In the genomic region with DNA sequence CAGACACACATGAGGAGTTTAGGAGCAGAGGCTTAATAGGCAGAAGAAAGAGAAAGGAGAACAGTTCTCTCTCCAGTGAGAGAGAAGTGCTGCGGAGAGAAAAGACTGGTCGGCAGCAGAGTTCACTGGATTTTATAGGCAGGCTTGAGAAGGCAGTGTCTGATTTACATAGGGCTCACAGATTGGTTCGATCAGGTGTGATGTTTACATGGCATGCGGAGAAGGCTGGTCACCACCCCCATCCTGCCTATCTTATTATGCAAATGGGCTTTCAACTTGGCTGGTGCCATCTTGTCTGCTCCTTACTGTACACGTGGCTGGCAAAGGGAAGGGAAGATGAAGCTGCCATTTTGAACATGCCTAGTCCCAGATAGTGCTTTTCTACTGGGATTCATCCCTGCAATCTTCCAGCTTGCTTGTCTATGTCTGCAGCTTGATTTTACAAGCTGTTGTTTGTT, we compare ENCODE assay signal across 14 cellular contexts.
DNase-seq lines count a peak whose midpoint lies in the region; ATAC-seq, FAIRE-seq and TF ChIP-seq lines count a peak whose summit lies in the region.
"Had no signal": no experiment of that assay in that cellular context is flagged by ENCODE, and none has a peak within 500 bp of the region (broad histone marks: within the 10 kb centered on the region; RNA-seq: fewer than 3 reads in every experiment).

No MANE protein-coding gene starts in this region.

- in situ Hi-C loops in HAP-1 (cut with MboI; ENCODE audit: low sequenced_read_pairs), result no loop called here

- no peaks in the 10 kb centered on the region for H3K27me3 ChIP-seq in HAP-1 (ENCODE audit: low read depth)
- H3K27me3 ChIP-seq: uterus had no signal

- no peaks in the 10 kb centered on the region for H3K4me1 Mint-ChIP-seq in activated CD8-positive, alpha-beta T cell treated with anti-CD3 and anti-CD28 coated beads for 36 hours (ENCODE audit: low read depth)
- H3K4me1 Mint-ChIP-seq: activated CD4-positive, alpha-beta T cell treated with anti-CD3 and anti-CD28 coated beads for 36 hours had no signal

- peaks cover 2% of the 10 kb centered on the region for H3K9me3 Mint-ChIP-seq in activated CD8-positive, alpha-beta T cell treated with anti-CD3 and anti-CD28 coated beads for 36 hours

- no peaks in the 10 kb centered on the region for H3K36me3 ChIP-seq in HAP-1 (replicated peaks)
- H3K36me3 ChIP-seq: uterus had no signal

- H3K4me1 ChIP-seq in HAP-1, result peaks cover 28% of the 10 kb centered on the region

- no peaks in the 10 kb centered on the region for H3K9me3 ChIP-seq in HAP-1
- H3K9me3 ChIP-seq: uterus had no signal

- CTCF ChIA-PET in activated CD8-positive, alpha-beta T cell treated with anti-CD3 and anti-CD28 coated beads for 36 hours (lab: Charles Lee), result no interaction called here

- peaks cover 6% of the 10 kb centered on the region for H3K27me3 Mint-ChIP-seq in activated CD8-positive, alpha-beta T cell treated with anti-CD3 and anti-CD28 coated beads for 36 hours

- no peak overlapping the region for H3K27ac ChIP-seq in substantia nigra (ENCODE audit: low read depth, low read length, poor library complexity, severe bottlenecking)

- no peak overlapping the region for H3K4me3 Mint-ChIP-seq in activated CD8-positive, alpha-beta T cell treated with anti-CD3 and anti-CD28 coated beads for 36 hours
- H3K4me3 Mint-ChIP-seq: activated CD4-positive, alpha-beta T cell treated with anti-CD3 and anti-CD28 coated beads for 36 hours had no signal

- DNase-seq in A172 (ENCODE audit: low spot score), result peak; percentile 91
- DNase-seq in HAP-1 (ENCODE audit: low spot score in 2 of 2), result peak; percentile 42 to 65
- DNase-seq in iPS DF 19.7 (ENCODE audit: low read depth, low spot score), result peak; percentile 96
- no peak for DNase-seq in activated CD8-positive, alpha-beta T cell treated with anti-CD3 and anti-CD28 coated beads for 36 hours
- DNase-seq in D721Med (ENCODE audit: insufficient read length, low spot score), result no peak
- no peak for DNase-seq in substantia nigra (lab: John Stamatoyannopoulos, UW)
- DNase-seq: activated CD4-positive, alpha-beta T cell treated with anti-CD3 and anti-CD28 coated beads for 36 hours; activated gamma-delta T cell treated with Interleukin-2 at 50 U/mL for 16 hours; left cardiac atrium; NCI-H2029; occipital lobe; uterus had no signal

- no peak for ATAC-seq in activated CD8-positive, alpha-beta T cell treated with anti-CD3 and anti-CD28 coated beads for 36 hours
- no peak for ATAC-seq in HG03196 (IDR thresholded peaks at IDR 0.05; ENCODE audit: unreplicated experiment)
- ATAC-seq: activated CD4-positive, alpha-beta T cell treated with anti-CD3 and anti-CD28 coated beads for 36 hours had no signal

- H3K27ac Mint-ChIP-seq in activated CD8-positive, alpha-beta T cell treated with anti-CD3 and anti-CD28 coated beads for 36 hours, result no peak overlapping the region
- H3K27ac Mint-ChIP-seq: activated CD4-positive, alpha-beta T cell treated with anti-CD3 and anti-CD28 coated beads for 36 hours had no signal

- POLR2A ChIA-PET in activated CD8-positive, alpha-beta T cell treated with anti-CD3 and anti-CD28 coated beads for 36 hours (lab: Charles Lee), result no interaction called here

- FAIRE-seq in D721Med (lab: Jason Lieb, UNC), result no peak

- H3K36me3 Mint-ChIP-seq in activated CD8-positive, alpha-beta T cell treated with anti-CD3 and anti-CD28 coated beads for 36 hours (ENCODE audit: low read depth), result no peaks in the 10 kb centered on the region

- intact Hi-C loops in activated CD8-positive, alpha-beta T cell treated with anti-CD3 and anti-CD28 coated beads for 36 hours (cut with micrococcal nuclease), result no loop called here

- no peak overlapping the region for H3K4me3 ChIP-seq in HAP-1
- H3K4me3 ChIP-seq: uterus had no signal

- TF ChIP-seq CTCF in activated CD8-positive, alpha-beta T cell treated with anti-CD3 and anti-CD28 coated beads for 36 hours (IDR thresholded peaks at IDR 0.05), result no peak
- TF ChIP-seq CTCF in D721Med (IDR thresholded peaks at IDR 0.05; ENCODE audit: insufficient read depth, missing control alignments), result no peak

TF ChIP-seq in PFSK-1, 5 proteins besides CTCF, POLR2A, EP300 and RAD21:
- TF ChIP-seq TAF1 (IDR thresholded peaks at IDR 0.05; ENCODE audit: borderline replicate concordance, insufficient read depth, low read length) (peak; percentile 99), FOXP2 (optimal IDR thresholded peaks at IDR 0.05; ENCODE audit: borderline replicate concordance, extremely low read depth, extremely low read length, insufficient read depth) (no peak), SIN3A (IDR thresholded peaks at IDR 0.05; ENCODE audit: borderline replicate concordance, insufficient read depth, low read length) (peak; percentile 93; the same call in 1 of the 2 replicates), POLR2AphosphoS5 (IDR thresholded peaks at IDR 0.05; ENCODE audit: low read depth, low read length) (peak; percentile 99)
- TF ChIP-seq, protein P1, sequence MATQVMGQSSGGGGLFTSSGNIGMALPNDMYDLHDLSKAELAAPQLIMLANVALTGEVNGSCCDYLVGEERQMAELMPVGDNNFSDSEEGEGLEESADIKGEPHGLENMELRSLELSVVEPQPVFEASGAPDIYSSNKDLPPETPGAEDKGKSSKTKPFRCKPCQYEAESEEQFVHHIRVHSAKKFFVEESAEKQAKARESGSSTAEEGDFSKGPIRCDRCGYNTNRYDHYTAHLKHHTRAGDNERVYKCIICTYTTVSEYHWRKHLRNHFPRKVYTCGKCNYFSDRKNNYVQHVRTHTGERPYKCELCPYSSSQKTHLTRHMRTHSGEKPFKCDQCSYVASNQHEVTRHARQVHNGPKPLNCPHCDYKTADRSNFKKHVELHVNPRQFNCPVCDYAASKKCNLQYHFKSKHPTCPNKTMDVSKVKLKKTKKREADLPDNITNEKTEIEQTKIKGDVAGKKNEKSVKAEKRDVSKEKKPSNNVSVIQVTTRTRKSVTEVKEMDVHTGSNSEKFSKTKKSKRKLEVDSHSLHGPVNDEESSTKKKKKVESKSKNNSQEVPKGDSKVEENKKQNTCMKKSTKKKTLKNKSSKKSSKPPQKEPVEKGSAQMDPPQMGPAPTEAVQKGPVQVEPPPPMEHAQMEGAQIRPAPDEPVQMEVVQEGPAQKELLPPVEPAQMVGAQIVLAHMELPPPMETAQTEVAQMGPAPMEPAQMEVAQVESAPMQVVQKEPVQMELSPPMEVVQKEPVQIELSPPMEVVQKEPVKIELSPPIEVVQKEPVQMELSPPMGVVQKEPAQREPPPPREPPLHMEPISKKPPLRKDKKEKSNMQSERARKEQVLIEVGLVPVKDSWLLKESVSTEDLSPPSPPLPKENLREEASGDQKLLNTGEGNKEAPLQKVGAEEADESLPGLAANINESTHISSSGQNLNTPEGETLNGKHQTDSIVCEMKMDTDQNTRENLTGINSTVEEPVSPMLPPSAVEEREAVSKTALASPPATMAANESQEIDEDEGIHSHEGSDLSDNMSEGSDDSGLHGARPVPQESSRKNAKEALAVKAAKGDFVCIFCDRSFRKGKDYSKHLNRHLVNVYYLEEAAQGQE (IDR thresholded peaks at IDR 0.05; ENCODE audit: insufficient read depth in 1 of 2, low read depth in 2 of 2, low read length in 2 of 2), result peak in 1 of 2 experiments; percentile 68; a peak in 2 of 4 replicates

Comparison
In these comparisons a context has a peak if more than half of its experiments do, and no peak if none do; other contexts are left out.
1. DNase-seq: peak in A172 (single experiment), HAP-1 (2 of 2) and iPS DF 19.7 (single experiment); none in activated CD8-positive, alpha-beta T cell treated with anti-CD3 and anti-CD28 coated beads for 36 hours (single experiment), D721Med (single experiment) and substantia nigra (0 of 49).